Comparison of ENCODE assay signal across 10 cellular contexts in the genomic region with DNA sequence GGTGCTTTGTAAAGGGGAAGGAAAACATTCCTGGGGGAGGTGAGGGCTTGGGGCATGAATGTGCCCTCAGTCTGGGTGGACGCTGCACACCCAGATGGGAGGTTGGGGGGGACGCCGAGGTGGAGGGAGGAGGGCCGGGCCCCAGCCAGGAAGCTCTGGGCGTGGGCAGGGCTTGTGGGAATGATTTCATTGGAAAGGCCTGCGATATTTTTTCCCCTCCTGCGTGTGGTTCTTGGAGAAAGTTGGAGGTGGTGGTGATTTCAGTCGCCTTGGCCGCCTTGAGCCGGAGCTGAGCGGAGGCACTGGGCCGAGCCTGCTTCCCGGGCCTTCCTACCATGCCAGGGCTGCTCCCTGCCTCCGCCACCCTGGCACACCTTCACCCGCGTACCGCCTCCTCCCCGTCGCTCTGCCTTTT. TPM values are rescaled to one million over a fixed set of nuclear protein-coding genes. Genes with fewer than 3 reads are reported as not detected.
DNase-seq lines count a peak whose midpoint lies in the region; ATAC-seq and TF ChIP-seq lines count a peak whose summit lies in the region.
"Had no signal": no experiment of that assay in that cellular context is flagged by ENCODE, and none has a peak within 500 bp of the region (broad histone marks: within the 10 kb centered on the region; RNA-seq: fewer than 3 reads in every experiment).

No MANE protein-coding gene starts in this region.

- DNase-seq in astrocyte of the hippocampus (ENCODE audit: low read depth, low spot score) (peak; percentile 92), hepatic stellate cell (ENCODE audit: low spot score) (peak; percentile 93), DMS 273 (lab: John Stamatoyannopoulos, UW; ENCODE audit: unreplicated experiment) (no peak), SKM-1 treated with dmso at 0.1 percent for 144 hours (lab: John Stamatoyannopoulos, UW; ENCODE audit: unreplicated experiment) (no peak)
- no peak for DNase-seq in CD8-positive, alpha-beta memory T cell
- DNase-seq in activated CD8-positive, alpha-beta T cell treated with anti-CD3 and anti-CD28 coated beads for 36 hours: no peak
- DNase-seq: CD4-positive, alpha-beta memory T cell had no signal

- no peak overlapping the region for H3K4me3 Mint-ChIP-seq in CD8-positive, alpha-beta memory T cell
- no peak overlapping the region for H3K4me3 Mint-ChIP-seq in activated CD8-positive, alpha-beta T cell treated with anti-CD3 and anti-CD28 coated beads for 36 hours
- H3K4me3 Mint-ChIP-seq: stimulated activated memory B cell treated with anti-CD40 and anti-IgM and Interleukin-4, amounts not matched to agents 10 μg/mL and 1 μg/mL and 100 μg/mL, for 72 hours had no signal

- CTCF ChIA-PET in CD8-positive, alpha-beta memory T cell (lab: Charles Lee): no interaction called here
- CTCF ChIA-PET in activated CD8-positive, alpha-beta T cell treated with anti-CD3 and anti-CD28 coated beads for 36 hours (lab: Charles Lee): no interaction called here

- H3K9me3 Mint-ChIP-seq in CD8-positive, alpha-beta memory T cell: no peaks in the 10 kb centered on the region
- no peaks in the 10 kb centered on the region for H3K9me3 Mint-ChIP-seq in activated CD8-positive, alpha-beta T cell treated with anti-CD3 and anti-CD28 coated beads for 36 hours
- H3K9me3 Mint-ChIP-seq: CD4-positive, alpha-beta memory T cell; stimulated activated memory B cell treated with anti-CD40 and anti-IgM and Interleukin-4, amounts not matched to agents 10 μg/mL and 1 μg/mL and 100 μg/mL, for 72 hours had no signal

- H3K36me3 Mint-ChIP-seq in CD8-positive, alpha-beta memory T cell: peaks cover 8 to 67% (median 22%) of the 10 kb centered on the region in 3 donors
- H3K36me3 Mint-ChIP-seq in activated CD8-positive, alpha-beta T cell treated with anti-CD3 and anti-CD28 coated beads for 36 hours (ENCODE audit: low read depth): no peaks in the 10 kb centered on the region

- H3K27me3 ChIP-seq in BLaER1: no peaks in the 10 kb centered on the region
- H3K27me3 ChIP-seq in rectal smooth muscle tissue (ENCODE audit: control insufficient read depth, insufficient read depth, low read length): no peaks in the 10 kb centered on the region
- H3K27me3 ChIP-seq in CD8-positive, alpha-beta memory T cell (ENCODE audit: insufficient read depth, low read length, poor library complexity, severe bottlenecking): no peaks in the 10 kb centered on the region

- H3K27ac Mint-ChIP-seq in CD8-positive, alpha-beta memory T cell: peak overlapping the region in 1 of 8 donors; percentile 29
- H3K27ac Mint-ChIP-seq in activated CD8-positive, alpha-beta T cell treated with anti-CD3 and anti-CD28 coated beads for 36 hours: no peak overlapping the region
- H3K27ac Mint-ChIP-seq: CD4-positive, alpha-beta memory T cell; stimulated activated memory B cell treated with anti-CD40 and anti-IgM and Interleukin-4, amounts not matched to agents 10 μg/mL and 1 μg/mL and 100 μg/mL, for 72 hours had no signal

- H3K27me3 Mint-ChIP-seq in CD8-positive, alpha-beta memory T cell: no peaks in the 10 kb centered on the region
- no peaks in the 10 kb centered on the region for H3K27me3 Mint-ChIP-seq in activated CD8-positive, alpha-beta T cell treated with anti-CD3 and anti-CD28 coated beads for 36 hours
- H3K27me3 Mint-ChIP-seq: CD4-positive, alpha-beta memory T cell; stimulated activated memory B cell treated with anti-CD40 and anti-IgM and Interleukin-4, amounts not matched to agents 10 μg/mL and 1 μg/mL and 100 μg/mL, for 72 hours had no signal

- POLR2A ChIA-PET in CD8-positive, alpha-beta memory T cell (lab: Charles Lee): no interaction called here
- POLR2A ChIA-PET in activated CD8-positive, alpha-beta T cell treated with anti-CD3 and anti-CD28 coated beads for 36 hours (lab: Charles Lee): no interaction called here

- H3K9me3 ChIP-seq in BLaER1: no peaks in the 10 kb centered on the region
- no peaks in the 10 kb centered on the region for H3K9me3 ChIP-seq in CD8-positive, alpha-beta memory T cell (ENCODE audit: low read length)

- ATAC-seq in activated CD8-positive, alpha-beta T cell treated with anti-CD3 and anti-CD28 coated beads for 36 hours: no peak
- ATAC-seq: stimulated activated memory B cell treated with anti-CD40 and anti-IgM and Interleukin-4, amounts not matched to agents 10 μg/mL and 1 μg/mL and 100 μg/mL, for 72 hours had no signal

- H3K4me1 Mint-ChIP-seq in CD8-positive, alpha-beta memory T cell: peaks cover 0 to 4% (median 0%) of the 10 kb centered on the region in 3 donors
- H3K4me1 Mint-ChIP-seq in activated CD8-positive, alpha-beta T cell treated with anti-CD3 and anti-CD28 coated beads for 36 hours (ENCODE audit: low read depth): no peaks in the 10 kb centered on the region
- H3K4me1 Mint-ChIP-seq: stimulated activated memory B cell treated with anti-CD40 and anti-IgM and Interleukin-4, amounts not matched to agents 10 μg/mL and 1 μg/mL and 100 μg/mL, for 72 hours had no signal

- H3K27ac ChIP-seq in BLaER1: no peak overlapping the region
- peak overlapping the region; percentile 56 for H3K27ac ChIP-seq in rectal smooth muscle tissue (ENCODE audit: low read depth, low read length)
- no peak overlapping the region for H3K27ac ChIP-seq in CD8-positive, alpha-beta memory T cell (ENCODE audit: low read depth, low read length)

- no peaks in the 10 kb centered on the region for H4K20me1 ChIP-seq in BLaER1

- H3K36me3 ChIP-seq in BLaER1 (0 out of 2 replicates have a peak, but pooled peaks cover 9% of the 10 kb centered on the region), rectal smooth muscle tissue (ENCODE audit: control insufficient read depth, insufficient read depth, low read length) (peaks cover 3% of the 10 kb centered on the region)
- peaks cover 10% of the 10 kb centered on the region for H3K36me3 ChIP-seq in CD8-positive, alpha-beta memory T cell (ENCODE audit: insufficient read depth, low read length)

- peaks cover 78% of the 10 kb centered on the region for H3K4me1 ChIP-seq in BLaER1
- peaks cover 13% of the 10 kb centered on the region for H3K4me1 ChIP-seq in rectal smooth muscle tissue (ENCODE audit: control insufficient read depth, insufficient read depth, low read length)
- no peaks in the 10 kb centered on the region for H3K4me1 ChIP-seq in CD8-positive, alpha-beta memory T cell (ENCODE audit: insufficient read depth, low read length)

- H3K9ac ChIP-seq in BLaER1 (no peak overlapping the region), rectal smooth muscle tissue (ENCODE audit: low read length) (no peak overlapping the region)

- H3K4me3 ChIP-seq in BLaER1 (no peak overlapping the region), rectal smooth muscle tissue (ENCODE audit: low read length) (peak overlapping the region; percentile 40)
- H3K4me3 ChIP-seq in CD8-positive, alpha-beta memory T cell (ENCODE audit: low read length): no peak overlapping the region

- TF ChIP-seq CTCF in activated CD8-positive, alpha-beta T cell treated with anti-CD3 and anti-CD28 coated beads for 36 hours (IDR thresholded peaks at IDR 0.05): no peak

- intact Hi-C loops in activated CD8-positive, alpha-beta T cell treated with anti-CD3 and anti-CD28 coated beads for 36 hours (cut with micrococcal nuclease): no loop called here

- peak overlapping the region; percentile 46 for H3K4me2 ChIP-seq in BLaER1

RNA-seq across cellular contexts. Expression of gene CLEC18A, which starts 26.4 kb away (rescaled TPM):
- total RNA-seq in CD8-positive, alpha-beta memory T cell: under 1 TPM; 0.13 to 0.24 TPM
- polyA plus RNA-seq in CD8-positive, alpha-beta memory T cell: not detected
- under 1 TPM; 0.25 to 0.36 TPM for total RNA-seq in activated CD8-positive, alpha-beta T cell treated with anti-CD3 and anti-CD28 coated beads for 36 hours

Comparison
In these comparisons a context has a peak if more than half of its experiments do, and no peak if none do; other contexts are left out.
1. DNase-seq: peak in astrocyte of the hippocampus (single experiment) and hepatic stellate cell (single experiment); none in DMS 273 (single experiment), CD8-positive, alpha-beta memory T cell (0 of 5), activated CD8-positive, alpha-beta T cell treated with anti-CD3 and anti-CD28 coated beads for 36 hours (single experiment) and SKM-1 treated with dmso at 0.1 percent for 144 hours (single experiment).